2 cellular contexts compared by ENCODE assay signal in genomic region chr5:11181940-11182339, GRCh38.
TF ChIP-seq lines count a peak whose summit lies in the region.

No MANE protein-coding gene starts in this region.

TF ChIP-seq in GM12891, 5 proteins besides CTCF, POLR2A, EP300 and RAD21:
- TF ChIP-seq PAX5 (IDR thresholded peaks at IDR 0.05; ENCODE audit: insufficient read depth, low read length, severe bottlenecking) = no peak

TF ChIP-seq in H1, 55 proteins besides CTCF, POLR2A, EP300 and RAD21:
- no peak for TF ChIP-seq CHD2 (IDR thresholded peaks at IDR 0.05; ENCODE audit: low read length)
- no peak for TF ChIP-seq TEAD4 (IDR thresholded peaks at IDR 0.05; ENCODE audit: low read depth, low read length)
- TF ChIP-seq SAP30 (IDR thresholded peaks at IDR 0.05; ENCODE audit: insufficient read depth, insufficient replicate concordance, low read length) = no peak
- TF ChIP-seq USF2 (IDR thresholded peaks at IDR 0.05; ENCODE audit: low read length) = no peak
- TF ChIP-seq CBX5 (IDR thresholded peaks at IDR 0.05; ENCODE audit: low read depth, low read length) = no peak
- TF ChIP-seq CTBP2 (IDR thresholded peaks at IDR 0.05; ENCODE audit: borderline replicate concordance, insufficient read depth, insufficient read length, low read length) = no peak
- TF ChIP-seq CEBPB (IDR thresholded peaks at IDR 0.05; ENCODE audit: low read depth, low read length) = no peak
- TF ChIP-seq YY1 (IDR thresholded peaks at IDR 0.05; ENCODE audit: low read depth, low read length) = no peak
- no peak for TF ChIP-seq EGR1 (IDR thresholded peaks at IDR 0.05; ENCODE audit: borderline replicate concordance, low read depth, low read length)
- no peak for TF ChIP-seq POLR2AphosphoS5 (IDR thresholded peaks at IDR 0.05; ENCODE audit: low read depth, low read length)
- TF ChIP-seq E2F6 (IDR thresholded peaks at IDR 0.05) = no peak
- TF ChIP-seq POU5F1 (IDR thresholded peaks at IDR 0.05; ENCODE audit: low read depth, low read length) = no peak
- TF ChIP-seq PHF8 (conservative IDR thresholded peaks at IDR 0.05; ENCODE audit: low read depth, low read length) = no peak
- TF ChIP-seq BCL11A (IDR thresholded peaks at IDR 0.05; ENCODE audit: low read depth in 2 of 2, low read length in 2 of 2) = no peak
